1 cellular context compared by ENCODE assay signal in genomic region chr9:126615251-126615790, GRCh38.
TF ChIP-seq lines count a peak whose summit lies in the region.

No MANE protein-coding gene starts in this region.

TF ChIP-seq in IMR-90, 13 proteins besides CTCF, POLR2A, EP300 and RAD21 (continued from another document):
- TF ChIP-seq BHLHE40 (IDR thresholded peaks at IDR 0.05; ENCODE audit: low read depth, low read length) (no peak), MXI1 (IDR thresholded peaks at IDR 0.05; ENCODE audit: borderline replicate concordance, low read depth, low read length) (no peak), MAFK (IDR thresholded peaks at IDR 0.05; ENCODE audit: low read depth, low read length) (no peak), CEBPB (IDR thresholded peaks at IDR 0.05; ENCODE audit: low read depth, low read length) (no peak), SMC3 (IDR thresholded peaks at IDR 0.05; ENCODE audit: low read depth, low read length) (no peak), CHD1 (IDR thresholded peaks at IDR 0.05; ENCODE audit: low read depth, low read length) (no peak)
